In genomic region chr16:17013067-17013466, GRCh38 we compare ENCODE assay signal across 18 cellular contexts.
A peak's percentile ranks its signal among the peaks of the same experiment; 100 is the strongest.
DNase-seq lines count a peak whose midpoint lies in the region; ATAC-seq, FAIRE-seq and TF ChIP-seq lines count a peak whose summit lies in the region.
"Had no signal": no experiment of that assay in that cellular context is flagged by ENCODE, and none has a peak within 500 bp of the region (broad histone marks: within the 10 kb centered on the region; RNA-seq: fewer than 3 reads in every experiment).

No MANE protein-coding gene starts in this region.

- no TSS peak for BruUV-seq in HepG2 (replicated peaks; lab: Mats Ljungman, UMichigan)

- no peaks in the 10 kb centered on the region for H3K79me2 ChIP-seq in HepG2 (ENCODE audit: insufficient read depth, low read length)

- H3K4me3 ChIP-seq in spleen (peak overlapping the region in 2 of 8 donors; percentile 38 to 65), pancreas (no peak overlapping the region), HepG2 (replicated peaks in 1 of 3; ENCODE audit: insufficient read depth in 1 of 3, low read depth in 2 of 3, low read length in 3 of 3) (no peak overlapping the region)

- TF ChIP-seq POLR2A in spleen (IDR thresholded peaks at IDR 0.05) (no peak), HepG2 (IDR thresholded peaks at IDR 0.05; ENCODE audit: insufficient read depth in 1 of 2, low read depth in 2 of 2, low read length in 2 of 2) (no peak)

- H3K36me3 Mint-ChIP-seq in activated CD8-positive, alpha-beta memory T cell treated with anti-CD3 and anti-CD28 coated beads, Interleukin-2, amount 10 ng/mL, durations not matched to agents 7 days and 5 days, result peaks cover 14% of the 10 kb centered on the region
- peaks cover 15% of the 10 kb centered on the region for H3K36me3 Mint-ChIP-seq in activated naive CD8-positive, alpha-beta T cell treated with anti-CD3 and anti-CD28 coated beads, Interleukin-2, amount 50 U/mL, for 24 hours (ENCODE audit: low read depth)

- intact Hi-C loops in spleen (cut with DNase I; ENCODE audit: low total_unique reads), result no loop called here
- intact Hi-C loops in pancreas (cut with DNase I), result no loop called here
- intact Hi-C loops in HepG2 (cut with micrococcal nuclease; ENCODE audit: unreplicated experiment), result no loop called here

- peaks cover 4% of the 10 kb centered on the region for H3K9me3 Mint-ChIP-seq in activated CD8-positive, alpha-beta memory T cell treated with anti-CD3 and anti-CD28 coated beads, Interleukin-2, amount 10 ng/mL, durations not matched to agents 7 days and 5 days (ENCODE audit: low read depth)
- peaks cover 8% of the 10 kb centered on the region for H3K9me3 Mint-ChIP-seq in activated naive CD8-positive, alpha-beta T cell treated with anti-CD3 and anti-CD28 coated beads, Interleukin-2, amount 50 U/mL, for 24 hours

- in situ Hi-C loops in HepG2 (cut with HindIII; ENCODE audit: extremely low pct_ligation_motif_present, low pct_unique_long_range_greater_than_20kb), result no loop called here

- H2AFZ ChIP-seq in HepG2 (ENCODE audit: low read length), result no peak overlapping the region

- peak overlapping the region; percentile 75 for H3K4me3 Mint-ChIP-seq in activated CD8-positive, alpha-beta memory T cell treated with anti-CD3 and anti-CD28 coated beads, Interleukin-2, amount 10 ng/mL, durations not matched to agents 7 days and 5 days
- H3K4me3 Mint-ChIP-seq in activated naive CD8-positive, alpha-beta T cell treated with anti-CD3 and anti-CD28 coated beads, Interleukin-2, amount 50 U/mL, for 24 hours, result peak overlapping the region; percentile 85

- no peaks in the 10 kb centered on the region for H3K36me3 ChIP-seq in spleen
- H3K36me3 ChIP-seq in pancreas, result no peaks in the 10 kb centered on the region
- H3K36me3 ChIP-seq in HepG2 (replicated peaks in 1 of 2; ENCODE audit: control insufficient read depth in 1 of 2, insufficient read depth in 2 of 2, low read length in 2 of 2), result no peaks in the 10 kb centered on the region
- H3K36me3 ChIP-seq: tibial nerve had no signal

- CTCF ChIA-PET in activated CD8-positive, alpha-beta memory T cell treated with anti-CD3 and anti-CD28 coated beads, Interleukin-2, amount 10 ng/mL, durations not matched to agents 7 days and 5 days (lab: Charles Lee), result interaction anchor here (1.3 to 1.8 kb wide), 2 partner anchors 20 to 122 kb away, joined by 3 to 4 read pairs; no protein-coding TSS in a partner anchor
- CTCF ChIA-PET in HepG2 (lab: Yijun Ruan, JAX; ENCODE audit: low intra/inter-chr PET ratio, low total read pairs), result no interaction called here

- no peak for FAIRE-seq in pancreas (lab: Jason Lieb, UNC)
- no peak for FAIRE-seq in HepG2 (lab: Jason Lieb, UNC)
- FAIRE-seq: bronchial epithelial cell had no signal

- H3K9me3 ChIP-seq in spleen, result peaks cover 0 to 16% (median 9%) of the 10 kb centered on the region in 8 donors
- no peaks in the 10 kb centered on the region for H3K9me3 ChIP-seq in pancreas
- H3K9me3 ChIP-seq in HepG2 (ENCODE audit: low read length), result no peaks in the 10 kb centered on the region

- H3K4me2 ChIP-seq in HepG2 (ENCODE audit: low read depth, low read length), result no peak overlapping the region

- WGBS in spleen, 5 donors, result 67 to 78% (median 73%) methylated on average over 5 of the region's 5 CpGs
- WGBS in pancreas, 2 donors, result 60% methylated on average over 5 of the region's 5 CpGs
- 29% methylated on average over 5 of the region's 5 CpGs for WGBS in HepG2 (ENCODE audit: low lambda C conversion rate)

- H3K4me1 Mint-ChIP-seq in activated CD8-positive, alpha-beta memory T cell treated with anti-CD3 and anti-CD28 coated beads, Interleukin-2, amount 10 ng/mL, durations not matched to agents 7 days and 5 days, result peaks cover 25% of the 10 kb centered on the region
- peaks cover 28% of the 10 kb centered on the region for H3K4me1 Mint-ChIP-seq in activated naive CD8-positive, alpha-beta T cell treated with anti-CD3 and anti-CD28 coated beads, Interleukin-2, amount 50 U/mL, for 24 hours

- POLR2A ChIA-PET in HepG2 (lab: Yijun Ruan, JAX), result no interaction called here

- peak overlapping the region; percentile 92 for H3K27ac Mint-ChIP-seq in activated CD8-positive, alpha-beta memory T cell treated with anti-CD3 and anti-CD28 coated beads, Interleukin-2, amount 10 ng/mL, durations not matched to agents 7 days and 5 days
- H3K27ac Mint-ChIP-seq in activated naive CD8-positive, alpha-beta T cell treated with anti-CD3 and anti-CD28 coated beads, Interleukin-2, amount 50 U/mL, for 24 hours, result peak overlapping the region; percentile 94

- no peak for TF ChIP-seq RAD21 in HepG2 (CRISPR knock-in tag; IDR thresholded peaks at IDR 0.05)

- no peak for ATAC-seq in activated CD8-positive, alpha-beta memory T cell treated with anti-CD3 and anti-CD28 coated beads, Interleukin-2, amount 10 ng/mL, durations not matched to agents 7 days and 5 days
- ATAC-seq in activated naive CD8-positive, alpha-beta T cell treated with anti-CD3 and anti-CD28 coated beads, Interleukin-2, amount 50 U/mL, for 24 hours, result no peak
- no peak for ATAC-seq in GM21825 (IDR thresholded peaks at IDR 0.05; ENCODE audit: unreplicated experiment)
- no peak for ATAC-seq in pancreas
- no peak for ATAC-seq in HepG2
- ATAC-seq: right cardiac atrium, Right ventricle myocardium inferior had no signal

- DNase-seq in activated CD8-positive, alpha-beta memory T cell treated with anti-CD3 and anti-CD28 coated beads, Interleukin-2, amount 10 ng/mL, durations not matched to agents 7 days and 5 days, result no peak
- no peak for DNase-seq in activated CD8-positive, alpha-beta memory T cell treated with anti-CD3 and anti-CD28 coated beads for 24 hours
- DNase-seq in MV-4-11 (lab: John Stamatoyannopoulos, UW) (peak; percentile 46), spleen (no peak), pancreas (no peak), HepG2 (ENCODE audit: low spot score) (no peak)
- DNase-seq in activated naive CD8-positive, alpha-beta T cell treated with anti-CD3 and anti-CD28 coated beads, Interleukin-2, amount 50 U/mL, for 24 hours, result no peak
- DNase-seq: foreskin melanocyte, left cardiac atrium, midbrain, NCI-H1694 treated with DMSO at 0.1 percent for 48 hours, NCI-H446 treated with DMSO at 0.1 percent for 48 hours, occipital lobe, right cardiac atrium had no signal

- H3K27ac ChIP-seq in spleen, result peak overlapping the region in 7 of 8 donors; percentile 56 to 88 (median 78)
- no peak overlapping the region for H3K27ac ChIP-seq in pancreas
- no peak overlapping the region for H3K27ac ChIP-seq in HepG2 (ENCODE audit: extremely low read length, insufficient read depth, low read length)

- no peak overlapping the region for H3K9ac ChIP-seq in HepG2 (ENCODE audit: insufficient read depth, low read depth, low read length)

- peaks cover 9% of the 10 kb centered on the region for H3K27me3 Mint-ChIP-seq in activated CD8-positive, alpha-beta memory T cell treated with anti-CD3 and anti-CD28 coated beads, Interleukin-2, amount 10 ng/mL, durations not matched to agents 7 days and 5 days
- H3K27me3 Mint-ChIP-seq in activated naive CD8-positive, alpha-beta T cell treated with anti-CD3 and anti-CD28 coated beads, Interleukin-2, amount 50 U/mL, for 24 hours, result no peaks in the 10 kb centered on the region

- TF ChIP-seq CTCF in spleen (IDR thresholded peaks at IDR 0.05 in 8 of 11, conservative IDR thresholded peaks at IDR 0.05 in 3 of 11) (no peak), pancreas (IDR thresholded peaks at IDR 0.05) (no peak), HepG2 (CRISPR knock-in tag; IDR thresholded peaks at IDR 0.05) (no peak)

- no peak for TF ChIP-seq EP300 in HepG2 (IDR thresholded peaks at IDR 0.05; ENCODE audit: low read depth in 2 of 2, low read length in 2 of 2)
- TF ChIP-seq EP300 in HepG2 (CRISPR knock-in tag; IDR thresholded peaks at IDR 0.05; ENCODE audit: borderline replicate concordance), result no peak

- H3K27me3 ChIP-seq in spleen (replicated peaks in 1 of 7) (no peaks in the 10 kb centered on the region), pancreas (peaks cover 0 to 3% (median 0%) of the 10 kb centered on the region in 4 donors), HepG2 (ENCODE audit: control insufficient read depth in 1 of 2, insufficient read depth in 2 of 2, low read length in 2 of 2) (no peaks in the 10 kb centered on the region; a peak in 1 of 5 replicates)
- H3K27me3 ChIP-seq: tibial nerve had no signal

- peaks cover 0 to 14% (median 8%) of the 10 kb centered on the region in 6 donors for H3K4me1 ChIP-seq in spleen
- no peaks in the 10 kb centered on the region for H3K4me1 ChIP-seq in pancreas
- no peaks in the 10 kb centered on the region for H3K4me1 ChIP-seq in HepG2 (ENCODE audit: insufficient read depth, low read length)

- H4K20me1 ChIP-seq in HepG2 (ENCODE audit: insufficient read depth, low read length), result no peaks in the 10 kb centered on the region

TF ChIP-seq in HepG2, 621 proteins besides CTCF, POLR2A, EP300 and RAD21:
- TF ChIP-seq SALL2 (CRISPR knock-in tag; IDR thresholded peaks at IDR 0.05), result no peak
- TF ChIP-seq PAF1 (CRISPR knock-in tag; IDR thresholded peaks at IDR 0.05), result no peak

Comparison
In these comparisons a context has a peak if more than half of its experiments do, and no peak if none do; other contexts are left out.
1. H3K27ac ChIP-seq: peak in spleen (7 of 8); none in pancreas (0 of 4) and HepG2 (single experiment).